ENCODE assay signal across 23 cellular contexts in the genomic region with DNA sequence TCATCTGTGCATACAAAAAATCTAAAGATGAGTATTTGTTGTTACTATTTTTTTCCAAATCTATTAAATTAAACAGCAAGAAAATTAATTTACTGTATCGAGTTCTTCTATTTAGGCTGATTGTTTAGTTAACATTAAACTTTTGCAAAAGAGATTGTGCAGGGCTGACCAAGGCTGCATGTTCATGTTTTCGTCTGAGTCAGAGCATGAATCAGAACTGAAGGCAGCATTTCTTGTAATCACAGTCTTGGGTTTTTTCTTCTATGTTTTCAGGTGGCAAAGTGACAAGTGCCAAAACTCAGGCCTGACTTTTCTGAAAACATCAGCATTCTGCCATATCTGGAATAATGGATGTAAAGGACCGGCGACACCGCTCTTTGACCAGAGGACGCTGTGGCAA.
DNase-seq lines count a peak whose midpoint lies in the region; ATAC-seq, FAIRE-seq and TF ChIP-seq lines count a peak whose summit lies in the region.
"Had no signal": no experiment of that assay in that cellular context is flagged by ENCODE, and none has a peak within 500 bp of the region (broad histone marks: within the 10 kb centered on the region; RNA-seq: fewer than 3 reads in every experiment).

No MANE protein-coding gene starts in this region.

- DNase-seq in A172 (ENCODE audit: low spot score) (peak; percentile 46), H54 (ENCODE audit: insufficient read length, low spot score) (peak; percentile 8), astrocyte (ENCODE audit: low read depth) (peak; percentile 49), foreskin fibroblast (peak; percentile 59 to 82), sciatic nerve (ENCODE audit: low spot score) (no peak), NCI-H2227 treated with DMSO at 0.1 percent for 48 hours (lab: John Stamatoyannopoulos, UW) (no peak), GM10266 (ENCODE audit: extremely low spot score) (no peak)
- no peak for DNase-seq in activated T-helper 2 cell treated with anti-CD3 and anti-CD28 coated beads, Interferon-gamma antibody, Interleukin-2, Interleukin-4, amounts not matched to agents 10 μg/mL and 5 μg/mL and 100 μg/mL, durations not matched to agents 14 hours and 24 hours and 36 hours (ENCODE audit: low spot score)
- DNase-seq: activated CD4-positive, alpha-beta T cell treated with anti-CD3 and anti-CD28 coated beads, Interleukin-2, amount 10 ng/mL, durations not matched to agents 7 days and 5 days; activated CD8-positive, alpha-beta memory T cell treated with anti-CD3 and anti-CD28 coated beads, Interleukin-2, amount 50 U/mL, for 4 hours; activated effector memory CD4-positive, alpha-beta T cell treated with Interleukin-2 at 50 U/mL for 16 hours; DMS 273 treated with DMSO at 0.1 percent for 48 hours; KG1; left lung; NCI-H1048; NCI-H524; nephron progenitor cell; stimulated activated CD4-positive, alpha-beta T cell treated with anti-CD3 and anti-CD28 coated beads, Interleukin-4, amount 100 ng/mL, for 24 hours; upper lobe of right lung had no signal

- ATAC-seq in sciatic nerve, result no peak
- ATAC-seq: left lung, upper lobe of right lung had no signal

- no peaks in the 10 kb centered on the region for H4K20me1 ChIP-seq in astrocyte (ENCODE audit: insufficient read depth, low read length)

- H3K4me2 ChIP-seq in astrocyte (ENCODE audit: low read length), result no peak overlapping the region

- no peak overlapping the region for H3K4me3 ChIP-seq in astrocyte (ENCODE audit: insufficient read depth, low read depth, low read length)
- H3K4me3 ChIP-seq in foreskin fibroblast (ENCODE audit: low read depth in 1 of 2, low read length in 2 of 2), result no peak overlapping the region
- H3K4me3 ChIP-seq: left lung, skin epidermis, upper lobe of right lung had no signal

- no peaks in the 10 kb centered on the region for H3K27me3 ChIP-seq in astrocyte (ENCODE audit: insufficient read depth, low read length)
- H3K27me3 ChIP-seq: left lung, upper lobe of right lung had no signal

- H3K36me3 Mint-ChIP-seq in astrocyte (ENCODE audit: low read depth, unreplicated experiment), result no peaks in the 10 kb centered on the region
- H3K36me3 Mint-ChIP-seq in activated T-helper 2 cell treated with anti-CD3 and anti-CD28 coated beads, Interferon-gamma antibody, Interleukin-2, Interleukin-4, amounts not matched to agents 10 μg/mL and 5 μg/mL and 100 μg/mL, durations not matched to agents 14 hours and 24 hours and 36 hours (ENCODE audit: low read depth), result no peaks in the 10 kb centered on the region
- H3K36me3 Mint-ChIP-seq: CD14-positive monocyte had no signal

- TF ChIP-seq CTCF in astrocyte (IDR thresholded peaks at IDR 0.05; ENCODE audit: insufficient read depth, low read depth, low read length) (no peak), foreskin fibroblast (IDR thresholded peaks at IDR 0.05; ENCODE audit: low read depth, low read length) (no peak), GM10266 (IDR thresholded peaks at IDR 0.05; ENCODE audit: control insufficient read depth, insufficient read depth, low read depth, missing control alignments) (no peak)

- H3K4me1 Mint-ChIP-seq in astrocyte (ENCODE audit: low read depth, unreplicated experiment), result peaks cover 16% of the 10 kb centered on the region
- H3K4me1 Mint-ChIP-seq in activated T-helper 2 cell treated with anti-CD3 and anti-CD28 coated beads, Interferon-gamma antibody, Interleukin-2, Interleukin-4, amounts not matched to agents 10 μg/mL and 5 μg/mL and 100 μg/mL, durations not matched to agents 14 hours and 24 hours and 36 hours (ENCODE audit: low read depth), result no peaks in the 10 kb centered on the region
- H3K4me1 Mint-ChIP-seq: activated CD4-positive, alpha-beta T cell treated with anti-CD3 and anti-CD28 coated beads, Interleukin-2, amount 10 ng/mL, durations not matched to agents 7 days and 5 days; CD14-positive monocyte; nephron progenitor cell had no signal

- no peak overlapping the region for H3K9ac ChIP-seq in astrocyte (ENCODE audit: low read length)

- no peaks in the 10 kb centered on the region for H3K9me3 ChIP-seq in astrocyte (ENCODE audit: insufficient read depth, low read depth, low read length)
- H3K9me3 ChIP-seq: upper lobe of right lung had no signal

- intact Hi-C loops in sciatic nerve (cut with DNase I), result no loop called here
- intact Hi-C loops in activated T-helper 2 cell treated with anti-CD3 and anti-CD28 coated beads, Interferon-gamma antibody, Interleukin-2, Interleukin-4, amounts not matched to agents 10 μg/mL and 5 μg/mL and 100 μg/mL, durations not matched to agents 14 hours and 24 hours and 36 hours (cut with micrococcal nuclease), result no loop called here

- H3K4me3 Mint-ChIP-seq in astrocyte (ENCODE audit: unreplicated experiment), result no peak overlapping the region
- no peak overlapping the region for H3K4me3 Mint-ChIP-seq in activated T-helper 2 cell treated with anti-CD3 and anti-CD28 coated beads, Interferon-gamma antibody, Interleukin-2, Interleukin-4, amounts not matched to agents 10 μg/mL and 5 μg/mL and 100 μg/mL, durations not matched to agents 14 hours and 24 hours and 36 hours (ENCODE audit: low read depth)
- H3K4me3 Mint-ChIP-seq: activated CD4-positive, alpha-beta T cell treated with anti-CD3 and anti-CD28 coated beads, Interleukin-2, amount 10 ng/mL, durations not matched to agents 7 days and 5 days; CD14-positive monocyte; nephron progenitor cell had no signal

- H2AFZ ChIP-seq in astrocyte (ENCODE audit: low read depth, low read length), result no peak overlapping the region

- H3K27ac Mint-ChIP-seq in astrocyte (ENCODE audit: unreplicated experiment), result no peak overlapping the region
- H3K27ac Mint-ChIP-seq in activated T-helper 2 cell treated with anti-CD3 and anti-CD28 coated beads, Interferon-gamma antibody, Interleukin-2, Interleukin-4, amounts not matched to agents 10 μg/mL and 5 μg/mL and 100 μg/mL, durations not matched to agents 14 hours and 24 hours and 36 hours, result no peak overlapping the region
- H3K27ac Mint-ChIP-seq: activated CD4-positive, alpha-beta T cell treated with anti-CD3 and anti-CD28 coated beads, Interleukin-2, amount 10 ng/mL, durations not matched to agents 7 days and 5 days; CD14-positive monocyte; nephron progenitor cell had no signal

- H3K4me1 ChIP-seq in astrocyte (ENCODE audit: insufficient read depth, low read length), result peaks cover 4% of the 10 kb centered on the region
- H3K4me1 ChIP-seq: left lung, upper lobe of right lung had no signal

- peaks cover 2% of the 10 kb centered on the region for H3K27me3 Mint-ChIP-seq in astrocyte (ENCODE audit: low read depth, unreplicated experiment)
- H3K27me3 Mint-ChIP-seq in activated T-helper 2 cell treated with anti-CD3 and anti-CD28 coated beads, Interferon-gamma antibody, Interleukin-2, Interleukin-4, amounts not matched to agents 10 μg/mL and 5 μg/mL and 100 μg/mL, durations not matched to agents 14 hours and 24 hours and 36 hours (ENCODE audit: low read depth), result no peaks in the 10 kb centered on the region
- H3K27me3 Mint-ChIP-seq: activated CD4-positive, alpha-beta T cell treated with anti-CD3 and anti-CD28 coated beads, Interleukin-2, amount 10 ng/mL, durations not matched to agents 7 days and 5 days had no signal

- no peaks in the 10 kb centered on the region for H3K9me3 Mint-ChIP-seq in astrocyte (ENCODE audit: unreplicated experiment)
- H3K9me3 Mint-ChIP-seq in activated T-helper 2 cell treated with anti-CD3 and anti-CD28 coated beads, Interferon-gamma antibody, Interleukin-2, Interleukin-4, amounts not matched to agents 10 μg/mL and 5 μg/mL and 100 μg/mL, durations not matched to agents 14 hours and 24 hours and 36 hours, result peaks cover 16% of the 10 kb centered on the region
- H3K9me3 Mint-ChIP-seq: nephron progenitor cell had no signal

- FAIRE-seq in H54 (lab: Jason Lieb, UNC), result peak; percentile 11
- peak; percentile 43 for FAIRE-seq in astrocyte (lab: Jason Lieb, UNC)
- FAIRE-seq: A204.1, endometrium had no signal

- no peaks in the 10 kb centered on the region for H3K36me3 ChIP-seq in astrocyte (ENCODE audit: insufficient read depth, low read length)
- H3K36me3 ChIP-seq: left lung, upper lobe of right lung had no signal

- no peak overlapping the region for H3K27ac ChIP-seq in astrocyte (ENCODE audit: low read depth, low read length)
- H3K27ac ChIP-seq: left lung, skin epidermis, upper lobe of right lung had no signal

- H3K79me2 ChIP-seq in astrocyte (ENCODE audit: insufficient read depth, low read length), result no peaks in the 10 kb centered on the region

- TF ChIP-seq POLR2A in H54 (IDR thresholded peaks at IDR 0.05; ENCODE audit: low read depth, low read length), result no peak

Comparison
In these comparisons a context has a peak if more than half of its experiments do, and no peak if none do; other contexts are left out.
1. DNase-seq: peak in A172 (single experiment), H54 (single experiment), astrocyte (single experiment) and foreskin fibroblast (2 of 2); none in sciatic nerve (single experiment), NCI-H2227 treated with DMSO at 0.1 percent for 48 hours (single experiment), activated T-helper 2 cell treated with anti-CD3 and anti-CD28 coated beads, Interferon-gamma antibody, Interleukin-2, Interleukin-4, amounts not matched to agents 10 μg/mL and 5 μg/mL and 100 μg/mL, durations not matched to agents 14 hours and 24 hours and 36 hours (single experiment) and GM10266 (single experiment).